8 cellular contexts compared by ENCODE assay signal in the genomic region with DNA sequence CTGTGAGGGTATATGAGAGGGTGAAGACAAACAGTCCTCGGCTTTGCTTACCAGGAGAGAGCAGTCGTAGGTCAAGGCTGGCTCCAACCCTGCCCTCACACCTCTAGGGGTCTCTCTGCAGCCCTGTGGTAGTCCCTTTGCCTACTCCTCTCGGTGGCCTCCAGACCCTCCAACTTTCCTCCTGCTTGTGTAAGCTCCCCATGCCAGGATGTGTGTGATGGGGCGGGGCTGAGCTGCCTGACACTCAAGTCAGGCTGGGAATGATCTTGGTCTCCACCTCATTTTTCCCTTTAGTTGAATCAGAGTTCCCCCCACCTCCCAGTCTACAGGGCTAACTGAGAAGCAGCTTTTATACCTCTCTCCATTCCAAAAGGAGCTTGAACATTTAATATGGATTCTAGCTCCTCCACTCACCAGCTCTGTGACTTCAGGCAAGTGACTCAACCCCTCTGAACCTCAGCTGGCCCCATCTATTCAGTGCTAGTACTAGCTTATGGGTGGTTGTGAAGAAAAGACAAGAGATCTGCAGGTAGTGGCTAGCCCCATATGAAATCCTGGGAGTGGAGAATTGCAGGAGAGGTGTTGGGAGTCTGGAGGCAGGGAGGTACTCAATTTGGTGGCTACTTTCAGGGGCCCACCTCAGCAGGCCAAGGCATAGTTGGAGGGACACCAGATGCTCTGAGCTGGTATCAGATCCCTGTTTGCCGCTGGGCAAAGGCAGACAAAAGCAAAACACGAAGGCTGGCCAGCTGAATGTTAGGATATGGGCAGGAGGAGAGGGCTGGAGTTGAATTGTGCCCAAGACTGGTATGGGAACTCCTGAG. TPM values are rescaled to one million over a fixed set of nuclear protein-coding genes. Genes with fewer than 3 reads are reported as not detected.
DNase-seq lines count a peak whose midpoint lies in the region; ATAC-seq, FAIRE-seq and TF ChIP-seq lines count a peak whose summit lies in the region.

No MANE protein-coding gene starts in this region.

- no peaks in the 10 kb centered on the region for H3K36me3 Mint-ChIP-seq in HFFc6 (ENCODE audit: low read depth)

- dilution Hi-C loops in endothelial cell of umbilical vein (cut with MboI; ENCODE audit: extremely low pct_ligation_motif_present, low sequenced_read_pairs), result no loop called here

- H3K9ac ChIP-seq in SK-N-MC (ENCODE audit: insufficient read length) (peak overlapping the region; percentile 65), endothelial cell of umbilical vein (replicated peaks; ENCODE audit: extremely low read depth, insufficient read depth, low read length) (peak overlapping the region; percentile 63), neuronal stem cell (ENCODE audit: low read depth, low read length, poor library complexity) (peak overlapping the region; percentile 90)

- H3K4me3 ChIP-seq in SK-N-MC (peak overlapping the region; percentile 86), endothelial cell of umbilical vein (replicated peaks in 1 of 3; ENCODE audit: insufficient read depth in 1 of 3, low read depth in 1 of 3, low read length in 3 of 3) (peak overlapping the region; percentile 56 to 82 (median 72)), neuronal stem cell (ENCODE audit: low read length in 2 of 2) (peak overlapping the region; percentile 56 to 81)

- H2BK15ac ChIP-seq in neuronal stem cell (ENCODE audit: low read length), result peak overlapping the region; percentile 63

- H2AFZ ChIP-seq in endothelial cell of umbilical vein (ENCODE audit: low read depth, low read length) (no peak overlapping the region), neuronal stem cell (ENCODE audit: low read length) (peak overlapping the region; percentile 72)

- peak overlapping the region; percentile 40 for H3K14ac ChIP-seq in neuronal stem cell (ENCODE audit: low read length)

- no peaks in the 10 kb centered on the region for H4K20me1 ChIP-seq in endothelial cell of umbilical vein (replicated peaks; ENCODE audit: control insufficient read depth, extremely low read depth, insufficient read depth, low read length)

- TSS peak; percentile 13 for BruUV-seq in endothelial cell of umbilical vein (replicated peaks; lab: Mats Ljungman, UMichigan)

- H3K9me3 Mint-ChIP-seq in HFFc6, result no peaks in the 10 kb centered on the region

- no peak overlapping the region for H3K27ac ChIP-seq in SK-N-MC
- H3K27ac ChIP-seq in endothelial cell of umbilical vein (ENCODE audit: insufficient read depth, low read depth, low read length), result peak overlapping the region; percentile 4
- H3K27ac ChIP-seq in neuronal stem cell (replicated peaks; ENCODE audit: low read length), result no peak overlapping the region

- H3K4ac ChIP-seq in neuronal stem cell (ENCODE audit: low read length), result no peak overlapping the region

- peak overlapping the region; percentile 17 for H2AK5ac ChIP-seq in neuronal stem cell (ENCODE audit: low read depth, low read length)

- no peak overlapping the region for H3K23ac ChIP-seq in neuronal stem cell (ENCODE audit: low read depth, low read length, poor library complexity)

- peak overlapping the region; percentile 87 for H3K4me3 Mint-ChIP-seq in HFFc6

- CTCF ChIA-PET in endothelial cell of umbilical vein (lab: Charles Lee), result interaction anchor here (1.1 to 9.2 kb wide), 9 partner anchors 10 to 127 kb away, joined by 3 to 91 read pairs (median 7); a partner anchor contains a TSS

- no peaks in the 10 kb centered on the region for H3K27me3 Mint-ChIP-seq in HFFc6 (ENCODE audit: insufficient read depth)

- FAIRE-seq in endothelial cell of umbilical vein (lab: Jason Lieb, UNC), result peak; percentile 67
- FAIRE-seq in GM19239 (lab: Jason Lieb, UNC), result no peak

- no peaks in the 10 kb centered on the region for H3K9me1 ChIP-seq in endothelial cell of umbilical vein (replicated peaks; ENCODE audit: control insufficient read depth, extremely low read depth, insufficient read depth, low read length)

- H2BK120ac ChIP-seq in neuronal stem cell (ENCODE audit: low read depth, low read length), result no peak overlapping the region

- H3K18ac ChIP-seq in neuronal stem cell (ENCODE audit: low read length), result peak overlapping the region; percentile 66

- H3K27ac Mint-ChIP-seq in HFFc6, result peak overlapping the region; percentile 76

- peaks cover 49% of the 10 kb centered on the region for H3K4me1 ChIP-seq in endothelial cell of umbilical vein (ENCODE audit: control insufficient read depth, extremely low read depth, insufficient read depth, low read length)
- H3K4me1 ChIP-seq in neuronal stem cell (ENCODE audit: control insufficient read depth in 2 of 2, insufficient read depth in 1 of 2, low read depth in 1 of 2, low read length in 2 of 2), result peaks cover 43 to 47% of the 10 kb centered on the region in 2 donors

- DNase-seq in ELR (ENCODE audit: low read depth) (peak; percentile 65), HFFc6 (peak; percentile 26), SK-N-MC (ENCODE audit: low read depth, low spot score) (no peak), endothelial cell of umbilical vein (ENCODE audit: low read depth, low spot score) (peak; percentile 51), neuronal stem cell (ENCODE audit: low spot score) (no peak), GM19239 (ENCODE audit: insufficient read length, low spot score) (no peak), amniotic stem cell (lab: John Stamatoyannopoulos, UW) (no peak)

- H3K36me3 ChIP-seq in SK-N-MC (ENCODE audit: insufficient read depth, low read length) (peaks cover 12% of the 10 kb centered on the region; the same call in 1 of the 2 replicates), endothelial cell of umbilical vein (ENCODE audit: control insufficient read depth in 2 of 2, extremely low read depth in 1 of 2, insufficient read depth in 2 of 2, low read length in 2 of 2) (peaks cover 1 to 2% of the 10 kb centered on the region in 2 experiments), neuronal stem cell (replicated peaks in 1 of 2; ENCODE audit: control insufficient read depth in 2 of 2, insufficient read depth in 2 of 2, low read length in 2 of 2) (peaks cover 0 to 14% of the 10 kb centered on the region in 2 donors)

- POLR2A ChIA-PET in endothelial cell of umbilical vein (lab: Charles Lee), result interaction anchor here (0.6 to 5.3 kb wide), 3 partner anchors 10 to 23 kb away, joined by 4 to 34 read pairs (median 4); a partner anchor contains a TSS

- H2BK5ac ChIP-seq in neuronal stem cell (ENCODE audit: low read length), result no peak overlapping the region

- no CpG with 5 or more reads among the region's 6 CpGs for WGBS in neuronal stem cell (ENCODE audit: extremely low coverage in 2 of 2, insufficient read length in 2 of 2, insufficient replicate concordance in 1 of 2), 2 donors

- H3K4me2 ChIP-seq in endothelial cell of umbilical vein (ENCODE audit: insufficient read depth, low read length), result peak overlapping the region; percentile 75
- H3K4me2 ChIP-seq in neuronal stem cell (ENCODE audit: insufficient read depth, low read length, poor library complexity, severe bottlenecking), result peak overlapping the region; percentile 85

- no peak overlapping the region for H4K8ac ChIP-seq in neuronal stem cell (ENCODE audit: low read depth, low read length)

- H3K4me1 Mint-ChIP-seq in HFFc6 (ENCODE audit: low read depth), result peaks cover 44% of the 10 kb centered on the region

- peaks cover 13% of the 10 kb centered on the region for H3K79me1 ChIP-seq in neuronal stem cell (ENCODE audit: low read depth, low read length)

- TF ChIP-seq CTCF in HFFc6 (IDR thresholded peaks at IDR 0.05) (no peak), endothelial cell of umbilical vein (IDR thresholded peaks at IDR 0.05; ENCODE audit: extremely low read depth in 1 of 2, insufficient read depth in 1 of 2, low read depth in 1 of 2, low read length in 2 of 2) (no peak)

- H3K79me2 ChIP-seq in endothelial cell of umbilical vein (ENCODE audit: control insufficient read depth, insufficient read depth, low read length), result peaks cover 82% of the 10 kb centered on the region

- no peak for ATAC-seq in HG03469 (IDR thresholded peaks at IDR 0.05; ENCODE audit: unreplicated experiment)

- no peak for TF ChIP-seq POLR2A in endothelial cell of umbilical vein (IDR thresholded peaks at IDR 0.05; ENCODE audit: low read depth, low read length)

- H3K9me3 ChIP-seq in SK-N-MC (ENCODE audit: low read depth, low read length), result no peaks in the 10 kb centered on the region
- no peaks in the 10 kb centered on the region for H3K9me3 ChIP-seq in endothelial cell of umbilical vein (replicated peaks; ENCODE audit: control insufficient read depth, insufficient read depth, low read length)
- H3K9me3 ChIP-seq in neuronal stem cell (replicated peaks in 1 of 2; ENCODE audit: control insufficient read depth in 2 of 2, insufficient read depth in 1 of 2, low read depth in 1 of 2, low read length in 2 of 2), result no peaks in the 10 kb centered on the region

- no peak overlapping the region for H4K91ac ChIP-seq in neuronal stem cell (ENCODE audit: low read depth, low read length, poor library complexity)

- H3K27me3 ChIP-seq in endothelial cell of umbilical vein (ENCODE audit: control insufficient read depth in 2 of 2, insufficient read depth in 2 of 2, low read length in 2 of 2) (no peaks in the 10 kb centered on the region), neuronal stem cell (ENCODE audit: control insufficient read depth in 3 of 3, insufficient read depth in 3 of 3, low read depth in 1 of 3, low read length in 3 of 3) (peaks cover 0 to 2% (median 0%) of the 10 kb centered on the region in 3 experiments)

- intact Hi-C loops in endothelial cell of umbilical vein (cut with micrococcal nuclease), result no loop called here

- H2BK12ac ChIP-seq in neuronal stem cell (ENCODE audit: low read length), result no peak overlapping the region

RNA-seq across cellular contexts. Expression of a gene that starts 1.0 kb away (rescaled TPM):
- total RNA-seq in HFFc6 (2021; fragmentation: NEBNext Ultra II Directional; extraction: Animal tissue kit (Norgen Biotek cat#: 25700)), result 10 to 100 TPM; 14.9 to 29.9 (median 26.8) TPM
- total RNA-seq in endothelial cell of umbilical vein, result 202 and 219 TPM in 2 replicates
- 539 and 592 TPM in 2 replicates for polyA plus RNA-seq in endothelial cell of umbilical vein
- 283 and 310 TPM in 2 replicates for polyA plus RNA-seq in endothelial cell of umbilical vein (2011; cell fraction: cytosol; rRNA removed)
- 598 and 634 TPM in 2 replicates for polyA plus RNA-seq in endothelial cell of umbilical vein (2011; cell fraction: nucleus; rRNA removed)
- polyA plus RNA-seq in endothelial cell of umbilical vein (2012), result 223 and 254 TPM in 2 replicates
- polyA minus RNA-seq in endothelial cell of umbilical vein, result 472 and 495 TPM in 2 replicates
- 35.7 TPM for polyA minus RNA-seq in endothelial cell of umbilical vein (2011; cell fraction: cytosol; rRNA and poly(A)+ RNA removed)
- polyA minus RNA-seq in endothelial cell of umbilical vein (2011; cell fraction: nucleus; rRNA and poly(A)+ RNA removed), result 135 and 171 TPM in 2 replicates
- 101 TPM for polyA plus RNA-seq in neuronal stem cell (2013, experiment 1 of 2)
- 102 TPM for polyA plus RNA-seq in neuronal stem cell (2013, experiment 2 of 2)

RNA-seq across cellular contexts. Expression of a gene that starts 7.6 kb away (rescaled TPM):
- not detected for total RNA-seq in HFFc6 (2021; fragmentation: NEBNext Ultra II Directional; extraction: Animal tissue kit (Norgen Biotek cat#: 25700))
- total RNA-seq in endothelial cell of umbilical vein, result not detected in 2 replicates
- 0.18 and 0.24 TPM in 2 replicates for polyA plus RNA-seq in endothelial cell of umbilical vein
- 0.14 and 0.21 TPM in 2 replicates for polyA plus RNA-seq in endothelial cell of umbilical vein (2011; cell fraction: cytosol; rRNA removed)
- polyA plus RNA-seq in endothelial cell of umbilical vein (2011; cell fraction: nucleus; rRNA removed), result 0.22 TPM in 1 of 2 replicates, not detected in the other
- polyA plus RNA-seq in endothelial cell of umbilical vein (2012), result not detected in 2 replicates
- not detected in 2 replicates for polyA minus RNA-seq in endothelial cell of umbilical vein
- not detected for polyA minus RNA-seq in endothelial cell of umbilical vein (2011; cell fraction: cytosol; rRNA and poly(A)+ RNA removed)
- polyA minus RNA-seq in endothelial cell of umbilical vein (2011; cell fraction: nucleus; rRNA and poly(A)+ RNA removed), result not detected in 2 replicates
- polyA plus RNA-seq in neuronal stem cell (2013, experiment 1 of 2), result 2.1 TPM
- polyA plus RNA-seq in neuronal stem cell (2013, experiment 2 of 2), result 2.3 TPM

RNA-seq across cellular contexts. Expression of a gene that starts 22.5 kb away (rescaled TPM):
- 1,000 to 10,000 TPM in 1 of 6 experiments, 100 to 1,000 TPM in 5; 847 to 1,026 (median 920) TPM for total RNA-seq in HFFc6 (2021; fragmentation: NEBNext Ultra II Directional; extraction: Animal tissue kit (Norgen Biotek cat#: 25700))
- total RNA-seq in endothelial cell of umbilical vein, result 1,088 and 1,201 TPM in 2 replicates
- 557 and 824 TPM in 2 replicates for polyA plus RNA-seq in endothelial cell of umbilical vein
- polyA plus RNA-seq in endothelial cell of umbilical vein (2011; cell fraction: cytosol; rRNA removed), result 942 and 1,041 TPM in 2 replicates
- 609 and 717 TPM in 2 replicates for polyA plus RNA-seq in endothelial cell of umbilical vein (2011; cell fraction: nucleus; rRNA removed)
- polyA plus RNA-seq in endothelial cell of umbilical vein (2012), result 1,037 and 1,473 TPM in 2 replicates
- polyA minus RNA-seq in endothelial cell of umbilical vein, result 861 and 862 TPM in 2 replicates
- polyA minus RNA-seq in endothelial cell of umbilical vein (2011; cell fraction: cytosol; rRNA and poly(A)+ RNA removed), result 534 TPM
- 163 and 218 TPM in 2 replicates for polyA minus RNA-seq in endothelial cell of umbilical vein (2011; cell fraction: nucleus; rRNA and poly(A)+ RNA removed)
- 1,143 TPM for polyA plus RNA-seq in neuronal stem cell (2013, experiment 1 of 2)
- polyA plus RNA-seq in neuronal stem cell (2013, experiment 2 of 2), result 1,131 TPM

RNA-seq across cellular contexts. Expression of a gene that starts 33.0 kb away (rescaled TPM):
- 100 to 1,000 TPM; 108 to 132 (median 120) TPM for total RNA-seq in HFFc6 (2021; fragmentation: NEBNext Ultra II Directional; extraction: Animal tissue kit (Norgen Biotek cat#: 25700))
- total RNA-seq in endothelial cell of umbilical vein, result 53.4 and 53.9 TPM in 2 replicates
- 112 and 148 TPM in 2 replicates for polyA plus RNA-seq in endothelial cell of umbilical vein
- 76.0 and 79.0 TPM in 2 replicates for polyA plus RNA-seq in endothelial cell of umbilical vein (2011; cell fraction: cytosol; rRNA removed)
- polyA plus RNA-seq in endothelial cell of umbilical vein (2011; cell fraction: nucleus; rRNA removed), result 74.2 and 86.3 TPM in 2 replicates
- 52.5 and 55.0 TPM in 2 replicates for polyA plus RNA-seq in endothelial cell of umbilical vein (2012)
- 78.2 and 84.1 TPM in 2 replicates for polyA minus RNA-seq in endothelial cell of umbilical vein
- polyA minus RNA-seq in endothelial cell of umbilical vein (2011; cell fraction: cytosol; rRNA and poly(A)+ RNA removed), result 35.8 TPM
- 14.9 and 16.5 TPM in 2 replicates for polyA minus RNA-seq in endothelial cell of umbilical vein (2011; cell fraction: nucleus; rRNA and poly(A)+ RNA removed)
- polyA plus RNA-seq in neuronal stem cell (2013, experiment 1 of 2), result 42.4 TPM
- polyA plus RNA-seq in neuronal stem cell (2013, experiment 2 of 2), result 41.6 TPM

RNA-seq across cellular contexts. Expression of a gene that starts 41.0 kb away (rescaled TPM):
- total RNA-seq in HFFc6 (2021; fragmentation: NEBNext Ultra II Directional; extraction: Animal tissue kit (Norgen Biotek cat#: 25700)), result 1 to 10 TPM; 4.2 to 6.7 (median 5.8) TPM
- 15.6 and 19.0 TPM in 2 replicates for total RNA-seq in endothelial cell of umbilical vein
- 22.6 and 25.8 TPM in 2 replicates for polyA plus RNA-seq in endothelial cell of umbilical vein
- 14.6 and 17.7 TPM in 2 replicates for polyA plus RNA-seq in endothelial cell of umbilical vein (2011; cell fraction: cytosol; rRNA removed)
- 13.9 and 14.2 TPM in 2 replicates for polyA plus RNA-seq in endothelial cell of umbilical vein (2011; cell fraction: nucleus; rRNA removed)
- 10.0 and 15.1 TPM in 2 replicates for polyA plus RNA-seq in endothelial cell of umbilical vein (2012)
- polyA minus RNA-seq in endothelial cell of umbilical vein, result 7.1 and 11.1 TPM in 2 replicates
- polyA minus RNA-seq in endothelial cell of umbilical vein (2011; cell fraction: cytosol; rRNA and poly(A)+ RNA removed), result 4.9 TPM
- 4.3 and 11.1 TPM in 2 replicates for polyA minus RNA-seq in endothelial cell of umbilical vein (2011; cell fraction: nucleus; rRNA and poly(A)+ RNA removed)
- 9.5 TPM for polyA plus RNA-seq in neuronal stem cell (2013, experiment 1 of 2)
- polyA plus RNA-seq in neuronal stem cell (2013, experiment 2 of 2), result 9.0 TPM

Comparison
In these comparisons a context has a peak if more than half of its experiments do, and no peak if none do; other contexts are left out.
1. DNase-seq: peak in ELR (single experiment), HFFc6 (single experiment) and endothelial cell of umbilical vein (single experiment); none in SK-N-MC (single experiment), neuronal stem cell (single experiment), GM19239 (single experiment) and amniotic stem cell (single experiment).
2. Peak in every context shown above with its lines, with median percentiles within 50 percentile points of each other: H3K4me3 ChIP-seq and H3K9ac ChIP-seq.